1 cellular context compared by ENCODE assay signal in the genomic region with DNA sequence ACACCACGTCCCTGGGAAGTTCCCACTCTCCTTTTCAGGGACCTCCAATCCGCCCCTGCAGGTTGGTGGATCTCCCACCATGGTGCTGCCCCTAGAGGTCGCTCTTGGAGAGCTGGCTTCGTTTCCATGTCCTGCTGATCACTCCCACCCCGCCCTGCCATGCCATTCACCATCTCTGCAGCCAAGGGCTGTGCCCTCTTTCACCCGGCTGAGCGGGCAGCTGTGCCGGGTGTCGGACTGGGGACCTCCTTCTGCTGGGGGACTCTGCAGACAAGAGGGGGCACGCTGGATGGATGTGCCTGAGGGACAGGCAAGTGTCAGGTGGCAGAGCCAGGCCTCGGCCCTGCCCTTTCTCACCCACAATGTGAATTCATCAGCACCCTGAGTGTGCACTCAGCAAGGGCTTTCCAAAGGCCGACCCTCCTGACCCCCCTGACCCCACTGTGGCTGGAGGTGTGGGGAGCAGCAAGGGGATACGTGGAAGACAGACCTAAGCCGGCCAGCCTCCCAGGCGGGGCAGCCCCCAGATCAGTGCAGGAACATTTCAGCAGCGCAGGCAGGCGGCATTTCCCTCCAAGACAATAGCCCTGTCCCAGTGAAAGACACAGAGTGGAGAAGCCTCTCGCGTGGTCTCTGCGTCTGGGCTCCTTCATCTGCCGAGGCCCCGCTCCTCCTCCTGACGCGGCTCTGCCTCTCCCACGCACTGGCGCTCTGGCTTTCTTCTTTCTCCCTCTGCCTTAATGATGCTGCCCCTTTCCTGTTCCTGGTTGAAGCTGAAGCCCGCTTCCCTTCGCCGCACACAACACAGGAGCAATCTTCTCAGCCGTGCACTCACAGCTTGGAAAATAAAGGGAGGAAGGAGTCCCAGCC.
TF ChIP-seq lines count a peak whose summit lies in the region.

No MANE protein-coding gene starts in this region.

TF ChIP-seq in GM23338, 12 proteins besides CTCF, POLR2A, EP300 and RAD21 (continued from another document):
- TF ChIP-seq, protein P1, sequence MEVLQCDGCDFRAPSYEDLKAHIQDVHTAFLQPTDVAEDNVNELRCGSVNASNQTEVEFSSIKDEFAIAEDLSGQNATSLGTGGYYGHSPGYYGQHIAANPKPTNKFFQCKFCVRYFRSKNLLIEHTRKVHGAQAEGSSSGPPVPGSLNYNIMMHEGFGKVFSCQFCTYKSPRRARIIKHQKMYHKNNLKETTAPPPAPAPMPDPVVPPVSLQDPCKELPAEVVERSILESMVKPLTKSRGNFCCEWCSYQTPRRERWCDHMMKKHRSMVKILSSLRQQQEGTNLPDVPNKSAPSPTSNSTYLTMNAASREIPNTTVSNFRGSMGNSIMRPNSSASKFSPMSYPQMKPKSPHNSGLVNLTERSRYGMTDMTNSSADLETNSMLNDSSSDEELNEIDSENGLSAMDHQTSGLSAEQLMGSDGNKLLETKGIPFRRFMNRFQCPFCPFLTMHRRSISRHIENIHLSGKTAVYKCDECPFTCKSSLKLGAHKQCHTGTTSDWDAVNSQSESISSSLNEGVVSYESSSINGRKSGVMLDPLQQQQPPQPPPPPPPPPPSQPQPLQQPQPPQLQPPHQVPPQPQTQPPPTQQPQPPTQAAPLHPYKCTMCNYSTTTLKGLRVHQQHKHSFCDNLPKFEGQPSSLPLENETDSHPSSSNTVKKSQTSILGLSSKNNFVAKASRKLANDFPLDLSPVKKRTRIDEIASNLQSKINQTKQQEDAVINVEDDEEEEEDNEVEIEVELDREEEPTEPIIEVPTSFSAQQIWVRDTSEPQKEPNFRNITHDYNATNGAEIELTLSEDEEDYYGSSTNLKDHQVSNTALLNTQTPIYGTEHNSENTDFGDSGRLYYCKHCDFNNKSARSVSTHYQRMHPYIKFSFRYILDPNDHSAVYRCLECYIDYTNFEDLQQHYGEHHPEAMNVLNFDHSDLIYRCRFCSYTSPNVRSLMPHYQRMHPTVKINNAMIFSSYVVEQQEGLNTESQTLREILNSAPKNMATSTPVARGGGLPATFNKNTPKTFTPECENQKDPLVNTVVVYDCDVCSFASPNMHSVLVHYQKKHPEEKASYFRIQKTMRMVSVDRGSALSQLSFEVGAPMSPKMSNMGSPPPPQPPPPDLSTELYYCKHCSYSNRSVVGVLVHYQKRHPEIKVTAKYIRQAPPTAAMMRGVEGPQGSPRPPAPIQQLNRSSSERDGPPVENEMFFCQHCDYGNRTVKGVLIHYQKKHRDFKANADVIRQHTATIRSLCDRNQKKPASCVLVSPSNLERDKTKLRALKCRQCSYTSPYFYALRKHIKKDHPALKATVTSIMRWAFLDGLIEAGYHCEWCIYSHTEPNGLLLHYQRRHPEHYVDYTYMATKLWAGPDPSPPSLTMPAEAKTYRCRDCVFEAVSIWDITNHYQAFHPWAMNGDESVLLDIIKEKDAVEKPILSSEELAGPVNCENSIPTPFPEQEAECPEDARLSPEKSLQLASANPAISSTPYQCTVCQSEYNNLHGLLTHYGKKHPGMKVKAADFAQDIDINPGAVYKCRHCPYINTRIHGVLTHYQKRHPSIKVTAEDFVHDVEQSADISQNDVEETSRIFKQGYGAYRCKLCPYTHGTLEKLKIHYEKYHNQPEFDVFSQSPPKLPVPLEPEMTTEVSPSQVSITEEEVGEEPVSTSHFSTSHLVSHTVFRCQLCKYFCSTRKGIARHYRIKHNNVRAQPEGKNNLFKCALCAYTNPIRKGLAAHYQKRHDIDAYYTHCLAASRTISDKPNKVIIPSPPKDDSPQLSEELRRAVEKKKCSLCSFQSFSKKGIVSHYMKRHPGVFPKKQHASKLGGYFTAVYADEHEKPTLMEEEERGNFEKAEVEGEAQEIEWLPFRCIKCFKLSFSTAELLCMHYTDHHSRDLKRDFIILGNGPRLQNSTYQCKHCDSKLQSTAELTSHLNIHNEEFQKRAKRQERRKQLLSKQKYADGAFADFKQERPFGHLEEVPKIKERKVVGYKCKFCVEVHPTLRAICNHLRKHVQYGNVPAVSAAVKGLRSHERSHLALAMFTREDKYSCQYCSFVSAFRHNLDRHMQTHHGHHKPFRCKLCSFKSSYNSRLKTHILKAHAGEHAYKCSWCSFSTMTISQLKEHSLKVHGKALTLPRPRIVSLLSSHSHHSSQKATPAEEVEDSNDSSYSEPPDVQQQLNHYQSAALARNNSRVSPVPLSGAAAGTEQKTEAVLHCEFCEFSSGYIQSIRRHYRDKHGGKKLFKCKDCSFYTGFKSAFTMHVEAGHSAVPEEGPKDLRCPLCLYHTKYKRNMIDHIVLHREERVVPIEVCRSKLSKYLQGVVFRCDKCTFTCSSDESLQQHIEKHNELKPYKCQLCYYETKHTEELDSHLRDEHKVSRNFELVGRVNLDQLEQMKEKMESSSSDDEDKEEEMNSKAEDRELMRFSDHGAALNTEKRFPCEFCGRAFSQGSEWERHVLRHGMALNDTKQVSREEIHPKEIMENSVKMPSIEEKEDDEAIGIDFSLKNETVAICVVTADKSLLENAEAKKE (CRISPR knock-in tag; IDR thresholded peaks at IDR 0.05), result no peak
- TF ChIP-seq ZNF331 (CRISPR knock-in tag; IDR thresholded peaks at IDR 0.05; ENCODE audit: low read depth), result no peak
- TF ChIP-seq EZH2 (IDR thresholded peaks at IDR 0.05; ENCODE audit: low read depth, unreplicated experiment), result no peak
